9 cellular contexts compared by ENCODE assay signal in the genomic region with DNA sequence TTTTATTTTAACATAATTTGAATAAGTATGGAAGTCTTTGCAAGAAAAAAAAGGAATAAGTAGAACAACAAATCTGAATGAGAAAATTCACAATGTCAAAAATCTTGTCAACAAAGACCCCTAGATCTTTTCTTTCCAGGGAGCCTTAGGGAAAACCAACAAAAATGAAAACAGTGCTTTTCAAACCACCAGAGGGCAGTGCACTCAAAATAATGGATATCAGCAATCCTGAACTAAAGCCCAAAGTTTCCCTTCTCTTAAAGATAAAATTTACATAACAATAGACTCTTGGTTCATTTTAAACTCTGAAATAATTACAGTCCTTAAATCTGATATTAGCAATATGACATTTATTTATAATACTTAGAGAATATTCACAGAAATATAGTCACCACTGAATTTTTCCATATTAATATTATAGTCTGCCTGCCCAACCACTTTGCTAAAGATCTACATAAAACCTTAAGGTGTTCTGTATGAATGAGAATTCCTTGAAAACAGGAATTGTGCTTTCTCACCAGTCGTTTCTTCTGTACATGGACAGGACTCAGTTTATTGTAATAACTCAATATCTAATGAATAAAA.
DNase-seq lines count a peak whose midpoint lies in the region; ATAC-seq lines count a peak whose summit lies in the region.
"Had no signal": no experiment of that assay in that cellular context is flagged by ENCODE, and none has a peak within 500 bp of the region (broad histone marks: within the 10 kb centered on the region; RNA-seq: fewer than 3 reads in every experiment).

No MANE protein-coding gene starts in this region.

- H3K4ac ChIP-seq in trophoblast cell (ENCODE audit: low read depth, low read length): no peak overlapping the region

- H2BK12ac ChIP-seq in trophoblast cell (ENCODE audit: low read length): no peak overlapping the region

- H4K91ac ChIP-seq in trophoblast cell (ENCODE audit: low read depth, low read length): no peak overlapping the region

- no peak overlapping the region for H4K12ac ChIP-seq in trophoblast cell (ENCODE audit: low read depth, low read length)

- no peak overlapping the region for H3K4me2 ChIP-seq in trophoblast cell (ENCODE audit: low read length)

- no peak overlapping the region for H3K4me3 ChIP-seq in trophoblast cell (ENCODE audit: low read depth, low read length)
- H3K4me3 ChIP-seq: BLaER1 treated with 17β-estradiol and CSF1 and Interleukin-3, amounts not matched to agents 10 nM and 100 nM had no signal

- H3K4me1 ChIP-seq in trophoblast cell (ENCODE audit: control insufficient read depth in 1 of 2, insufficient read depth in 2 of 2, low read length in 2 of 2): no peaks in the 10 kb centered on the region

- H3K79me2 ChIP-seq in trophoblast cell (ENCODE audit: control insufficient read depth, insufficient read depth, low read length, poor library complexity): no peaks in the 10 kb centered on the region

- H3K18ac ChIP-seq in trophoblast cell (ENCODE audit: low read length): no peak overlapping the region

- ATAC-seq in HG03025 (IDR thresholded peaks at IDR 0.05; ENCODE audit: low FRiP score, unreplicated experiment): no peak

- no peaks in the 10 kb centered on the region for H3K9me3 ChIP-seq in trophoblast cell (ENCODE audit: insufficient read depth, low read depth, low read length)

- no peak overlapping the region for H2BK5ac ChIP-seq in trophoblast cell (ENCODE audit: low read depth, low read length, poor library complexity)

- H3K36me3 ChIP-seq in trophoblast cell (ENCODE audit: control insufficient read depth in 1 of 2, insufficient read depth in 2 of 2, low read length in 2 of 2): no peaks in the 10 kb centered on the region
- H3K36me3 ChIP-seq: BLaER1 treated with 17β-estradiol and CSF1 and Interleukin-3, amounts not matched to agents 10 nM and 100 nM had no signal

- H4K8ac ChIP-seq in trophoblast cell (ENCODE audit: low read depth, low read length): no peak overlapping the region

- H2BK120ac ChIP-seq in trophoblast cell (ENCODE audit: insufficient read depth, low read length, poor library complexity): no peak overlapping the region

- H2AK5ac ChIP-seq in trophoblast cell (ENCODE audit: low read length): no peak overlapping the region

- H3K27ac ChIP-seq in trophoblast cell (ENCODE audit: low read depth, low read length): no peak overlapping the region
- H3K27ac ChIP-seq: BLaER1 treated with 17β-estradiol and CSF1 and Interleukin-3, amounts not matched to agents 10 nM and 100 nM had no signal

- no peaks in the 10 kb centered on the region for H3K79me1 ChIP-seq in trophoblast cell (ENCODE audit: low read length)

- no peaks in the 10 kb centered on the region for H3K27me3 ChIP-seq in trophoblast cell (ENCODE audit: insufficient read depth, low read length)
- H3K27me3 ChIP-seq: BLaER1 treated with 17β-estradiol and CSF1 and Interleukin-3, amounts not matched to agents 10 nM and 100 nM had no signal

- H3K23ac ChIP-seq in trophoblast cell (ENCODE audit: low read length): no peak overlapping the region

- DNase-seq in NCI-H2029 treated with DMSO at 0.1 percent for 48 hours (lab: John Stamatoyannopoulos, UW) (peak; percentile 26), NCI-H2029 (lab: John Stamatoyannopoulos, UW) (no peak), KG1 (lab: John Stamatoyannopoulos, UW) (peak; percentile 4), RPMI8226 (peak; percentile 29), fibroblast of gingiva (ENCODE audit: low read depth) (peak; percentile 26), trophoblast cell (peak; percentile 42 to 79), islet precursor cell (no peak)

- no CpG with 5 or more reads among the region's 1 CpG for WGBS in trophoblast cell (ENCODE audit: extremely low coverage, insufficient coverage, insufficient read length)

- no peak overlapping the region for H3K9ac ChIP-seq in trophoblast cell (ENCODE audit: low read length)
- H3K9ac ChIP-seq: BLaER1 treated with 17β-estradiol and CSF1 and Interleukin-3, amounts not matched to agents 10 nM and 100 nM had no signal

- H2AFZ ChIP-seq in trophoblast cell (ENCODE audit: insufficient read depth, low read length, poor library complexity): no peak overlapping the region

- no peak overlapping the region for H3K14ac ChIP-seq in trophoblast cell (ENCODE audit: low read length)

Comparison
In these comparisons a context has a peak if more than half of its experiments do, and no peak if none do; other contexts are left out.
1. DNase-seq: peak in NCI-H2029 treated with DMSO at 0.1 percent for 48 hours (single experiment), KG1 (single experiment), RPMI8226 (single experiment), fibroblast of gingiva (single experiment) and trophoblast cell (2 of 2); none in NCI-H2029 (single experiment) and islet precursor cell (single experiment).